1 cellular context compared by ENCODE assay signal in genomic region chr3:184135149-184135910, GRCh38.
TF ChIP-seq lines count a peak whose summit lies in the region.

EIF2B5 (plus strand) TSS chr3:184135358; CDS start chr3:184135386, 28 bp downstream.

TF ChIP-seq in HEK293, 187 proteins besides CTCF, POLR2A, EP300 and RAD21 (continued from another document and continues in another):
- no peak for TF ChIP-seq INSM2 (tag by site-specific recombination; IDR thresholded peaks at IDR 0.05)
- TF ChIP-seq ZNF747 (tag by site-specific recombination; IDR thresholded peaks at IDR 0.05) = no peak
- TF ChIP-seq ZNF280C (tag by site-specific recombination; IDR thresholded peaks at IDR 0.05) = no peak
- peak; percentile 76 for TF ChIP-seq GLIS1 (tag by site-specific recombination; IDR thresholded peaks at IDR 0.05)
- no peak for TF ChIP-seq REPIN1 (tag by site-specific recombination; IDR thresholded peaks at IDR 0.05; ENCODE audit: low read depth)
- TF ChIP-seq SETDB1 (IDR thresholded peaks at IDR 0.05; ENCODE audit: insufficient read length, low read length) = no peak
- TF ChIP-seq ZNF600 (tag by site-specific recombination; IDR thresholded peaks at IDR 0.05) = 0 out of 2 replicates have a peak, but pooled peaks have one; percentile 28
- no peak for TF ChIP-seq ZNF302 (tag by site-specific recombination; IDR thresholded peaks at IDR 0.05; ENCODE audit: low read depth)
- no peak for TF ChIP-seq GLI4 (tag by site-specific recombination; IDR thresholded peaks at IDR 0.05)
- TF ChIP-seq TRIM28 (IDR thresholded peaks at IDR 0.05; ENCODE audit: borderline replicate concordance, low read length) = no peak
- no peak for TF ChIP-seq BCL11B (tag by site-specific recombination; IDR thresholded peaks at IDR 0.05; ENCODE audit: low read depth)
- no peak for TF ChIP-seq ZNF596 (tag by site-specific recombination; IDR thresholded peaks at IDR 0.05)
- no peak for TF ChIP-seq ZNF223 (tag by site-specific recombination; IDR thresholded peaks at IDR 0.05)
- peak; percentile 55 for TF ChIP-seq ZSCAN4 (tag by site-specific recombination; IDR thresholded peaks at IDR 0.05)
- no peak for TF ChIP-seq ZNF621 (tag by site-specific recombination; IDR thresholded peaks at IDR 0.05)
- TF ChIP-seq ZBTB44 (tag by site-specific recombination; IDR thresholded peaks at IDR 0.05) = no peak
- TF ChIP-seq MYNN (tag by site-specific recombination; IDR thresholded peaks at IDR 0.05; ENCODE audit: borderline replicate concordance) = no peak
- TF ChIP-seq REST (tag by site-specific recombination; IDR thresholded peaks at IDR 0.05) = peak; percentile 22; the same call in 1 of the 2 replicates
- TF ChIP-seq ZNF791 (tag by site-specific recombination; IDR thresholded peaks at IDR 0.05) = no peak
- TF ChIP-seq SCRT2 (tag by site-specific recombination; IDR thresholded peaks at IDR 0.05) = no peak
- no peak for TF ChIP-seq ZNF792 (tag by site-specific recombination; IDR thresholded peaks at IDR 0.05)
- TF ChIP-seq PBX3 (CRISPR knock-in tag; IDR thresholded peaks at IDR 0.05) = no peak
- TF ChIP-seq ZNF140 (tag by site-specific recombination; IDR thresholded peaks at IDR 0.05) = no peak
- no peak for TF ChIP-seq ZNF157 (tag by site-specific recombination; IDR thresholded peaks at IDR 0.05)
- no peak for TF ChIP-seq ZNF521 (tag by site-specific recombination; IDR thresholded peaks at IDR 0.05)
- TF ChIP-seq PRDM1 (tag by site-specific recombination; IDR thresholded peaks at IDR 0.05) = no peak
- no peak for TF ChIP-seq ZNF155 (tag by site-specific recombination; IDR thresholded peaks at IDR 0.05)
- no peak for TF ChIP-seq RBAK (tag by site-specific recombination; IDR thresholded peaks at IDR 0.05)
- no peak for TF ChIP-seq ZNF211 (tag by site-specific recombination; IDR thresholded peaks at IDR 0.05; ENCODE audit: low read depth)
- no peak for TF ChIP-seq PRDM4 (tag by site-specific recombination; IDR thresholded peaks at IDR 0.05)
- TF ChIP-seq ZNF394 (tag by site-specific recombination; IDR thresholded peaks at IDR 0.05; ENCODE audit: borderline replicate concordance) = peak; percentile 65; the same call in 1 of the 2 replicates
- no peak for TF ChIP-seq ZNF18 (tag by site-specific recombination; IDR thresholded peaks at IDR 0.05)
- no peak for TF ChIP-seq SALL2 (tag by site-specific recombination; IDR thresholded peaks at IDR 0.05; ENCODE audit: borderline replicate concordance)
- TF ChIP-seq HIC1 (tag by site-specific recombination; IDR thresholded peaks at IDR 0.05) = peak; percentile 79
- TF ChIP-seq ZNF580 (tag by site-specific recombination; IDR thresholded peaks at IDR 0.05) = 0 out of 2 replicates have a peak, but pooled peaks have one; percentile 55
- TF ChIP-seq ZNF544 (tag by site-specific recombination; IDR thresholded peaks at IDR 0.05) = no peak
- no peak for TF ChIP-seq ZNF704 (tag by site-specific recombination; IDR thresholded peaks at IDR 0.05)
- peak; percentile 78; the same call in 1 of the 2 replicates for TF ChIP-seq ZEB2 (tag by site-specific recombination; IDR thresholded peaks at IDR 0.05)
- TF ChIP-seq ZNF324 (tag by site-specific recombination; IDR thresholded peaks at IDR 0.05) = 0 out of 2 replicates have a peak, but pooled peaks have one; percentile 65
